Comparison of ENCODE assay signal across 19 cellular contexts in the genomic region with DNA sequence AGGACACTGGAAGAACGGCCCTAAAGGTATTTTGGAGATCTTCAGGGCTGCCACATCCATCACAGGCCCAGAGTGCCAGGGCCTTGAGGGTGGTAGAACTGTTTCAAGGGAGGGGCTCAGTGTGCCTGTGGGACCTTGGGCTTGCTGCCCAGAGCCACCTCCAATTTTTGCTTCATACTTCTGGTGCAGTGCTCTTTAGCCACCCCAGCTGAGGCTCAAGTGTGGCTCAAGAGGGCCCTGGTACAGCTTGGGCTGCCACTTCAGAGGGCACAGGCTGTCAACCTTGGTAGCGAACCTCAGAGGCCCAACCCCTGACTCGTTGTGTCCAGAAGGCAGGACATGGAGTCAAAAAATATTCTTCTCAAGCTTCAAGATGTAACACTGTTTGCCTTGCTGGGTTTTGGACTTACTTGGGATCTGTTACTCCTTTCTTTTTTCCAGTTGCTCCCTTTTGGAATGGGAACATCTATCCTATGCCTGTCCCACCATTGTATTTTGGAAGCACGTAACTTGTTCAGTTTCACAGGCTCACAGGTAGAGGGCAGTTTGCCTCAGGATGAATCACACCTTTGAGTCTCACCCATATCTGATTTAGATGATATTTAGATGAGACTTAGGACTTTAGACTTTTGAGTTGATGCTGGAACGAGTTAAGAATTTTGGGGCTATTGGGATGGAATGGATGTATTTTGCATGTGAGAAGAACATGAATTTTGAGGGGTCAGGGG.
DNase-seq lines count a peak whose midpoint lies in the region; ATAC-seq and TF ChIP-seq lines count a peak whose summit lies in the region.
"Had no signal": no experiment of that assay in that cellular context is flagged by ENCODE, and none has a peak within 500 bp of the region (broad histone marks: within the 10 kb centered on the region; RNA-seq: fewer than 3 reads in every experiment).

No MANE protein-coding gene starts in this region.

- peak overlapping the region; percentile 34 for H4K8ac ChIP-seq in trophoblast cell (ENCODE audit: low read depth, low read length)

- H3K14ac ChIP-seq in trophoblast cell (ENCODE audit: low read length), result peak overlapping the region; percentile 25

- peak overlapping the region; percentile 54 for H3K18ac ChIP-seq in trophoblast cell (ENCODE audit: low read length)

- no peaks in the 10 kb centered on the region for H3K9me3 ChIP-seq in Karpas-422 (ENCODE audit: low read length)
- H3K9me3 ChIP-seq in trophoblast cell (ENCODE audit: insufficient read depth, low read depth, low read length), result no peaks in the 10 kb centered on the region
- no peaks in the 10 kb centered on the region for H3K9me3 ChIP-seq in ascending aorta
- H3K9me3 ChIP-seq: esophagus muscularis mucosa, heart left ventricle had no signal

- H2AK5ac ChIP-seq in trophoblast cell (ENCODE audit: low read length), result peak overlapping the region; percentile 49

- peaks cover 60% of the 10 kb centered on the region for H3K79me1 ChIP-seq in trophoblast cell (ENCODE audit: low read length)

- H3K4me1 ChIP-seq in Karpas-422 (ENCODE audit: low read length), result no peaks in the 10 kb centered on the region
- H3K4me1 ChIP-seq in trophoblast cell (ENCODE audit: control insufficient read depth in 1 of 2, insufficient read depth in 2 of 2, low read length in 2 of 2), result peaks cover 38 to 44% of the 10 kb centered on the region in 2 experiments
- H3K4me1 ChIP-seq in ascending aorta, result peaks cover 0 to 10% of the 10 kb centered on the region in 2 donors

- H3K4me3 ChIP-seq in GM12864 (ENCODE audit: low read depth, low read length), result no peak overlapping the region
- H3K4me3 ChIP-seq in Karpas-422 (ENCODE audit: low read length), result no peak overlapping the region
- H3K4me3 ChIP-seq in epithelial cell of proximal tubule (ENCODE audit: low read depth, low read length), result no peak overlapping the region
- no peak overlapping the region for H3K4me3 ChIP-seq in trophoblast cell (ENCODE audit: low read depth, low read length)
- H3K4me3 ChIP-seq in ascending aorta, result no peak overlapping the region
- H3K4me3 ChIP-seq: esophagus muscularis mucosa, heart left ventricle had no signal

- H3K27me3 ChIP-seq in Karpas-422 (ENCODE audit: low read length) (no peaks in the 10 kb centered on the region), trophoblast cell (ENCODE audit: insufficient read depth, low read length) (no peaks in the 10 kb centered on the region), ascending aorta (no peaks in the 10 kb centered on the region)
- H3K27me3 ChIP-seq: esophagus muscularis mucosa, heart left ventricle had no signal

- TF ChIP-seq CTCF in GM12864 (IDR thresholded peaks at IDR 0.05; ENCODE audit: low read depth, low read length, missing control alignments) (peak; percentile 17), epithelial cell of proximal tubule (conservative IDR thresholded peaks at IDR 0.05; ENCODE audit: low read depth, low read length) (peak; percentile 13), ascending aorta (IDR thresholded peaks at IDR 0.05) (no peak)

- H3K9ac ChIP-seq in Karpas-422 (ENCODE audit: low read length), result no peak overlapping the region
- no peak overlapping the region for H3K9ac ChIP-seq in trophoblast cell (ENCODE audit: low read length)
- H3K9ac ChIP-seq: KMS-11 had no signal

- H4K12ac ChIP-seq in trophoblast cell (ENCODE audit: low read depth, low read length), result no peak overlapping the region

- peak overlapping the region; percentile 44 for H2BK5ac ChIP-seq in trophoblast cell (ENCODE audit: low read depth, low read length, poor library complexity)

- WGBS in trophoblast cell (ENCODE audit: extremely low coverage, insufficient coverage, insufficient read length), result no CpG with 5 or more reads among the region's 5 CpGs

- ATAC-seq in GM21390 (IDR thresholded peaks at IDR 0.05; ENCODE audit: unreplicated experiment) (no peak), HG03045 (IDR thresholded peaks at IDR 0.05; ENCODE audit: unreplicated experiment) (no peak)
- ATAC-seq: heart left ventricle, Panc1 had no signal

- no peaks in the 10 kb centered on the region for H3K36me3 ChIP-seq in Karpas-422 (ENCODE audit: insufficient read depth, low read length)
- H3K36me3 ChIP-seq in trophoblast cell (ENCODE audit: control insufficient read depth in 1 of 2, insufficient read depth in 2 of 2, low read length in 2 of 2), result no peaks in the 10 kb centered on the region
- no peaks in the 10 kb centered on the region for H3K36me3 ChIP-seq in ascending aorta
- H3K36me3 ChIP-seq: esophagus muscularis mucosa, heart left ventricle had no signal

- H4K91ac ChIP-seq in trophoblast cell (ENCODE audit: low read depth, low read length), result peak overlapping the region; percentile 92

- H3K79me2 ChIP-seq in Karpas-422 (ENCODE audit: low read length) (no peaks in the 10 kb centered on the region), trophoblast cell (ENCODE audit: control insufficient read depth, insufficient read depth, low read length, poor library complexity) (peaks cover 2% of the 10 kb centered on the region)

- no peak overlapping the region for H3K23ac ChIP-seq in trophoblast cell (ENCODE audit: low read length)

- H2BK120ac ChIP-seq in trophoblast cell (ENCODE audit: insufficient read depth, low read length, poor library complexity), result peak overlapping the region; percentile 82

- no peak overlapping the region for H2AFZ ChIP-seq in Karpas-422 (ENCODE audit: low read length)
- H2AFZ ChIP-seq in trophoblast cell (ENCODE audit: insufficient read depth, low read length, poor library complexity), result no peak overlapping the region

- H3K4me2 ChIP-seq in Karpas-422 (ENCODE audit: low read depth, low read length, poor library complexity, severe bottlenecking) (no peak overlapping the region), trophoblast cell (ENCODE audit: low read length) (no peak overlapping the region)
- H3K4me2 ChIP-seq: KMS-11 had no signal

- H3K27ac ChIP-seq in Karpas-422 (ENCODE audit: low read length) (no peak overlapping the region), trophoblast cell (ENCODE audit: low read depth, low read length) (no peak overlapping the region), ascending aorta (no peak overlapping the region)
- H3K27ac ChIP-seq: C4-2B, esophagus muscularis mucosa, heart left ventricle, KMS-11, VCaP had no signal

- H4K20me1 ChIP-seq in Karpas-422 (ENCODE audit: insufficient read depth, low read depth, low read length), result no peaks in the 10 kb centered on the region

- H2BK12ac ChIP-seq in trophoblast cell (ENCODE audit: low read length), result peak overlapping the region; percentile 75

- H3K4ac ChIP-seq in trophoblast cell (ENCODE audit: low read depth, low read length), result peak overlapping the region; percentile 16

- DNase-seq in GM12864 (ENCODE audit: low read depth) (no peak), Karpas-422 (peak; percentile 49), epithelial cell of proximal tubule (ENCODE audit: low read depth) (no peak), trophoblast cell (peak in 1 of 2 donors; percentile 42), SK-N-DZ (ENCODE audit: low spot score) (no peak), ascending aorta (ENCODE audit: low spot score in 2 of 2) (no peak)
- DNase-seq: aorta, cortex of kidney, H7, heart left ventricle, NCI-H1417, NCI-H510A had no signal

- no peaks in the 10 kb centered on the region for H3K9me2 ChIP-seq in Karpas-422 (replicated peaks; ENCODE audit: insufficient read depth, low read length)

- intact Hi-C loops in ascending aorta (cut with DNase I), result loop anchor here (5.0 kb wide), 1 partner anchor 41 kb away; no protein-coding TSS in a partner anchor

Comparison
In these comparisons a context has a peak if more than half of its experiments do, and no peak if none do; other contexts are left out.
1. CTCF ChIP-seq: peak in GM12864 (single experiment) and epithelial cell of proximal tubule (single experiment); none in ascending aorta (0 of 3).